In the genomic region with DNA sequence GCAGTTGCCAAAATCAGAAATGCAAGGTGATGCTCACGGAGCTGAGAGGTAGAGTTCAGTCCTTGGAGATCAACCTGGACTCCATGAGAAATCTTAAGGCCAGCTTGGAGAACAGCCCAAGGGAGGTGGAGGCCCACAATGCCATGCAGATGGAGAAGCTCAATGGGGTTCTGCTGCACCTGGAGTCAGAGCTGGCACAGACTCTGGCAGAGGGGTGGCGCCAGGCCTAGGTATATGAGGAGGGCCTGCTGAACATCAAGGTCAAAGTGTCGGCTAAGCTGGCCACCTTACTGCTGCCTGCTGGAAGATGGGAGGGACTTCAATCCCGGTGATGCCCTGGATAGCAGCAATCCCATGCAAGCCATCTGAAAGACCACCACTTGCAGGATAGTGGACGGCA, we compare ENCODE assay signal across 28 cellular contexts. TPM values are rescaled to one million over a fixed set of nuclear protein-coding genes. Genes with fewer than 3 reads are reported as not detected.
A peak's percentile ranks its signal among the peaks of the same experiment; 100 is the strongest.
DNase-seq lines count a peak whose midpoint lies in the region; ATAC-seq and TF ChIP-seq lines count a peak whose summit lies in the region.
"Had no signal": no experiment of that assay in that cellular context is flagged by ENCODE, and none has a peak within 500 bp of the region (broad histone marks: within the 10 kb centered on the region; RNA-seq: fewer than 3 reads in every experiment).

No MANE protein-coding gene starts in this region.

- H3K27ac ChIP-seq in spleen (no peak overlapping the region), gastroesophageal sphincter (no peak overlapping the region)
- H3K27ac ChIP-seq: 22Rv1, A549, BLaER1 had no signal

- no peaks in the 10 kb centered on the region for H3K36me3 ChIP-seq in spleen
- H3K36me3 ChIP-seq in gastroesophageal sphincter: no peaks in the 10 kb centered on the region
- H3K36me3 ChIP-seq: BE2C, BLaER1 had no signal

- no peak overlapping the region for H3K27ac Mint-ChIP-seq in chondrocyte (ENCODE audit: unreplicated experiment)
- H3K27ac Mint-ChIP-seq: CD14-positive monocyte; CD4-positive, alpha-beta memory T cell; CD4-positive, CD25-positive, alpha-beta regulatory T cell; CD8-positive, alpha-beta memory T cell had no signal

- H3K4me3 Mint-ChIP-seq in chondrocyte (ENCODE audit: unreplicated experiment): no peak overlapping the region
- H3K4me3 Mint-ChIP-seq: CD14-positive monocyte; CD4-positive, alpha-beta memory T cell; CD8-positive, alpha-beta memory T cell had no signal

- in situ Hi-C loops in ACHN (cut with HindIII; ENCODE audit: low pct_ligation_motif_present, low pct_unique_long_range_greater_than_20kb, low sequenced_read_pairs): no loop called here

- H3K27me3 ChIP-seq in spleen (replicated peaks in 1 of 7) (no peaks in the 10 kb centered on the region), gastroesophageal sphincter (no peaks in the 10 kb centered on the region)
- H3K27me3 ChIP-seq: BE2C, BLaER1 had no signal

- H3K4me3 ChIP-seq in spleen (no peak overlapping the region), gastroesophageal sphincter (no peak overlapping the region)
- H3K4me3 ChIP-seq: A549, BLaER1, GM12878 had no signal

- H3K36me3 Mint-ChIP-seq in chondrocyte (ENCODE audit: low read depth): no peaks in the 10 kb centered on the region
- H3K36me3 Mint-ChIP-seq: CD14-positive monocyte; CD4-positive, alpha-beta memory T cell; CD4-positive, CD25-positive, alpha-beta regulatory T cell; CD8-positive, alpha-beta memory T cell had no signal

- no peak for TF ChIP-seq EP300 in gastroesophageal sphincter (IDR thresholded peaks at IDR 0.05)

- ATAC-seq in left lobe of liver (no peak), gastroesophageal sphincter (no peak)
- ATAC-seq: A549, GM12878 had no signal

- no peaks in the 10 kb centered on the region for H3K27me3 Mint-ChIP-seq in chondrocyte (ENCODE audit: low read depth)
- H3K27me3 Mint-ChIP-seq: CD4-positive, alpha-beta memory T cell; CD4-positive, CD25-positive, alpha-beta regulatory T cell; CD8-positive, alpha-beta memory T cell had no signal

- peaks cover 38% of the 10 kb centered on the region for H3K9me3 Mint-ChIP-seq in chondrocyte (ENCODE audit: low read depth)

- H3K9me3 ChIP-seq in spleen (peaks cover 3 to 44% (median 30%) of the 10 kb centered on the region in 8 donors), gastroesophageal sphincter (peaks cover 0 to 27% (median 0%) of the 10 kb centered on the region in 3 donors)
- H3K9me3 ChIP-seq: A549, BE2C had no signal

- no peaks in the 10 kb centered on the region for H3K4me1 ChIP-seq in spleen
- no peaks in the 10 kb centered on the region for H3K4me1 ChIP-seq in gastroesophageal sphincter
- H3K4me1 ChIP-seq: A549, BE2C, BLaER1 had no signal

- TF ChIP-seq CTCF in chondrocyte (IDR thresholded peaks at IDR 0.05): no peak
- TF ChIP-seq CTCF in spleen (IDR thresholded peaks at IDR 0.05 in 8 of 11, conservative IDR thresholded peaks at IDR 0.05 in 3 of 11): no peak
- TF ChIP-seq CTCF in gastroesophageal sphincter (IDR thresholded peaks at IDR 0.05): no peak

- TF ChIP-seq POLR2A in spleen (IDR thresholded peaks at IDR 0.05): no peak
- TF ChIP-seq POLR2A in gastroesophageal sphincter (IDR thresholded peaks at IDR 0.05): no peak

- peak; percentile 47 for DNase-seq in activated effector memory CD4-positive, alpha-beta T cell treated with anti-CD3 and anti-CD28 coated beads, Interleukin-2, amount 50 U/mL, for 16 hours
- DNase-seq in activated effector memory CD4-positive, alpha-beta T cell treated with Interleukin-2 at 50 U/mL for 16 hours: no peak
- DNase-seq in chondrocyte (ENCODE audit: low spot score) (peak; percentile 63), left lobe of liver (ENCODE audit: low spot score) (peak; percentile 32), spleen (peak; percentile 63), ACHN (no peak)
- DNase-seq: BE2C; C1 segment of cervical spinal cord; CD4-positive, alpha-beta memory T cell; CD4-positive, CD25-positive, alpha-beta regulatory T cell; CD8-positive, alpha-beta memory T cell; COR-L47; DMS 273 treated with DMSO at 0.1 percent for 48 hours; DMS153; DMS53; DMS79; DND-41; EL; GDM1 had no signal

- WGBS in spleen, 5 donors: 83 to 95% (median 90%) methylated on average over 3 to 5 of the region's 5 CpGs
- 81 to 100% methylated on average over 2 to 3 of the region's 5 CpGs for WGBS in gastroesophageal sphincter (ENCODE audit: low coverage in 1 of 2), 2 donors

- H3K4me1 Mint-ChIP-seq in chondrocyte (ENCODE audit: low read depth): no peaks in the 10 kb centered on the region
- H3K4me1 Mint-ChIP-seq: CD14-positive monocyte; CD4-positive, alpha-beta memory T cell; CD4-positive, CD25-positive, alpha-beta regulatory T cell; CD8-positive, alpha-beta memory T cell had no signal

- intact Hi-C loops in spleen (cut with DNase I; ENCODE audit: low total_unique reads): no loop called here

RNA-seq across cellular contexts. Expression of a gene that starts 23.9 kb away (rescaled TPM):
- total RNA-seq in chondrocyte (not detected in 3 replicates), left lobe of liver (not detected), spleen (not detected), gastroesophageal sphincter (under 1 TPM in 1 of 4 donors, not detected in 3; under 0.01 TPM)
- polyA plus RNA-seq in spleen: under 1 TPM in 1 of 3 donors, not detected in 2; under 0.01 TPM
- total RNA-seq: A172; CD4-positive, alpha-beta memory T cell; CD4-positive, CD25-positive, alpha-beta regulatory T cell; CD8-positive, alpha-beta memory T cell; G401; GM12878 had no signal
- polyA plus RNA-seq: A549; AG04450; CD14-positive monocyte; CD4-positive, alpha-beta memory T cell; CD4-positive, CD25-positive, alpha-beta regulatory T cell; CD8-positive, alpha-beta memory T cell; GM12878 had no signal

Comparison
In these comparisons a context has a peak if more than half of its experiments do, and no peak if none do; other contexts are left out.
1. DNase-seq: peak in activated effector memory CD4-positive, alpha-beta T cell treated with anti-CD3 and anti-CD28 coated beads, Interleukin-2, amount 50 U/mL, for 16 hours (single experiment), chondrocyte (single experiment), left lobe of liver (single experiment) and spleen (single experiment); none in activated effector memory CD4-positive, alpha-beta T cell treated with Interleukin-2 at 50 U/mL for 16 hours (single experiment) and ACHN (single experiment).